In genomic region chr9:98101868-98102273, GRCh38 we compare ENCODE assay signal across 8 cellular contexts. TPM values are rescaled to one million over a fixed set of nuclear protein-coding genes. Genes with fewer than 3 reads are reported as not detected.
DNase-seq lines count a peak whose midpoint lies in the region; ATAC-seq, FAIRE-seq and TF ChIP-seq lines count a peak whose summit lies in the region.

No MANE protein-coding gene starts in this region.

- no peak overlapping the region for H3K4me3 Mint-ChIP-seq in nephron progenitor cell

- WGBS in thyroid gland, 2 donors: 19 to 29% methylated on average over 6 of the region's 6 CpGs

- H3K27me3 Mint-ChIP-seq in nephron progenitor cell (ENCODE audit: low read depth, poor library complexity): peaks cover 7% of the 10 kb centered on the region

- FAIRE-seq in keratinocyte (lab: Jason Lieb, UNC): peak; percentile 13

- H3K27ac ChIP-seq in keratinocyte (ENCODE audit: control insufficient read depth, insufficient read depth, low read length) (no peak overlapping the region), thyroid gland (peak overlapping the region in 1 of 3 donors; percentile 1)

- no peaks in the 10 kb centered on the region for H3K9me3 ChIP-seq in keratinocyte (ENCODE audit: control insufficient read depth, low read depth, low read length)
- H3K9me3 ChIP-seq in thyroid gland: no peaks in the 10 kb centered on the region

- H2AFZ ChIP-seq in keratinocyte (ENCODE audit: control insufficient read depth, low read length): no peak overlapping the region

- H3K27me3 ChIP-seq in keratinocyte (ENCODE audit: control insufficient read depth, extremely low read depth, insufficient read depth, low read length) (no peaks in the 10 kb centered on the region), thyroid gland (no peaks in the 10 kb centered on the region)

- intact Hi-C loops in thyroid gland (cut with DNase I): no loop called here

- H4K20me1 ChIP-seq in keratinocyte (ENCODE audit: control insufficient read depth, extremely low read depth, insufficient read depth, low read length): no peaks in the 10 kb centered on the region

- H3K9me1 ChIP-seq in keratinocyte (ENCODE audit: control insufficient read depth, extremely low read depth, insufficient read depth, low read length): peaks cover 2% of the 10 kb centered on the region

- dilution Hi-C loops in keratinocyte (cut with MboI; ENCODE audit: extremely low pct_ligation_motif_present, low sequenced_read_pairs): no loop called here

- peaks cover 8% of the 10 kb centered on the region for H3K4me1 Mint-ChIP-seq in nephron progenitor cell

- peaks cover 23% of the 10 kb centered on the region for H3K79me2 ChIP-seq in keratinocyte (ENCODE audit: control insufficient read depth, insufficient read depth, low read length)

- H3K36me3 ChIP-seq in keratinocyte (ENCODE audit: control insufficient read depth in 2 of 2, extremely low read depth in 1 of 2, insufficient read depth in 2 of 2, low read length in 2 of 2) (peaks cover 5 to 15% of the 10 kb centered on the region in 2 experiments), thyroid gland (no peaks in the 10 kb centered on the region)

- peaks cover 5% of the 10 kb centered on the region for H3K9me3 Mint-ChIP-seq in nephron progenitor cell

- H3K4me1 ChIP-seq in keratinocyte (ENCODE audit: control insufficient read depth, extremely low read depth, insufficient read depth, low read length): peaks cover 31% of the 10 kb centered on the region
- H3K4me1 ChIP-seq in thyroid gland: peaks cover 6 to 27% of the 10 kb centered on the region in 2 donors

- H3K27ac Mint-ChIP-seq in nephron progenitor cell: no peak overlapping the region

- TF ChIP-seq CTCF in keratinocyte (optimal IDR thresholded peaks at IDR 0.05 in 1 of 3, IDR thresholded peaks at IDR 0.05 in 1 of 3, conservative IDR thresholded peaks at IDR 0.05 in 1 of 3; ENCODE audit: extremely low read depth in 1 of 3, insufficient read depth in 2 of 3, low read length in 3 of 3): no peak
- TF ChIP-seq CTCF in thyroid gland (IDR thresholded peaks at IDR 0.05): no peak
- no peak for TF ChIP-seq CTCF in nephron progenitor cell (IDR thresholded peaks at IDR 0.05)

- no peaks in the 10 kb centered on the region for H3K36me3 Mint-ChIP-seq in nephron progenitor cell (ENCODE audit: low read depth)

- no peak overlapping the region for H3K4me3 ChIP-seq in keratinocyte (ENCODE audit: control insufficient read depth in 2 of 3, extremely low read depth in 1 of 3, insufficient read depth in 2 of 3, low read depth in 1 of 3, low read length in 3 of 3)
- no peak overlapping the region for H3K4me3 ChIP-seq in thyroid gland (replicated peaks in 1 of 3)

- H3K9ac ChIP-seq in keratinocyte (ENCODE audit: control insufficient read depth, extremely low read depth, insufficient read depth, low read length): no peak overlapping the region

- no peak overlapping the region for H3K4me2 ChIP-seq in keratinocyte (ENCODE audit: control insufficient read depth, extremely low read depth, insufficient read depth, low read depth, low read length)

- peak; percentile 89 for DNase-seq in MV-4-11 (lab: John Stamatoyannopoulos, UW)
- peak; percentile 72 for DNase-seq in activated CD4-positive, alpha-beta T cell treated with anti-CD3 and anti-CD28 coated beads, Interleukin-2, amount 50 U/mL, for 1 hour
- DNase-seq in keratinocyte (ENCODE audit: low read depth, low spot score): no peak
- DNase-seq in thyroid gland: peak; percentile 84 to 87
- no peak for DNase-seq in nucleus accumbens (lab: John Stamatoyannopoulos, UW)
- no peak for DNase-seq in nephron progenitor cell

- ATAC-seq in GM18498 (IDR thresholded peaks at IDR 0.05; ENCODE audit: unreplicated experiment) (peak; percentile 99), GM21825 (IDR thresholded peaks at IDR 0.05; ENCODE audit: unreplicated experiment) (peak; percentile 96)

- peak in 1 of 2 donors; percentile 17 for TF ChIP-seq POLR2A in thyroid gland (IDR thresholded peaks at IDR 0.05)

RNA-seq across cellular contexts. Expression of gene TRIM14, which starts 17.2 kb away (rescaled TPM):
- polyA plus RNA-seq in keratinocyte: 19.8 to 36.9 TPM (median 22.1 TPM) in 3 replicates
- 4.5 TPM for polyA plus RNA-seq in keratinocyte (2011; ENCODE audit: low read depth)
- polyA plus RNA-seq in keratinocyte (2011; cell fraction: cytosol; rRNA removed): 21.0 and 23.3 TPM in 2 replicates
- polyA plus RNA-seq in keratinocyte (2011; cell fraction: nucleus; rRNA removed): 23.3 and 24.6 TPM in 2 replicates
- 7.4 and 30.1 TPM in 2 replicates for polyA plus RNA-seq in keratinocyte (2012; ENCODE audit: low replicate concordance)
- polyA minus RNA-seq in keratinocyte: 18.0 to 38.9 TPM (median 21.8 TPM) in 3 replicates
- 18.8 TPM for polyA minus RNA-seq in keratinocyte (2011; cell fraction: cytosol; rRNA and poly(A)+ RNA removed)
- 9.7 and 14.8 TPM in 2 replicates for polyA minus RNA-seq in keratinocyte (2011; cell fraction: nucleus; rRNA and poly(A)+ RNA removed)
- total RNA-seq in thyroid gland: 1 to 10 TPM; 3.9 to 8.1 (median 5.2) TPM

RNA-seq across cellular contexts. Expression of gene NANS, which starts 45.3 kb away (rescaled TPM):
- polyA plus RNA-seq in keratinocyte: 47.7 to 73.8 TPM (median 63.1 TPM) in 3 replicates
- polyA plus RNA-seq in keratinocyte (2011; ENCODE audit: low read depth): 18.5 TPM
- polyA plus RNA-seq in keratinocyte (2011; cell fraction: cytosol; rRNA removed): 58.0 and 62.8 TPM in 2 replicates
- polyA plus RNA-seq in keratinocyte (2011; cell fraction: nucleus; rRNA removed): 41.0 and 45.2 TPM in 2 replicates
- polyA plus RNA-seq in keratinocyte (2012; ENCODE audit: low replicate concordance): 56.7 and 76.0 TPM in 2 replicates
- polyA minus RNA-seq in keratinocyte: 40.7 to 53.5 TPM (median 50.1 TPM) in 3 replicates
- polyA minus RNA-seq in keratinocyte (2011; cell fraction: cytosol; rRNA and poly(A)+ RNA removed): 30.1 TPM
- polyA minus RNA-seq in keratinocyte (2011; cell fraction: nucleus; rRNA and poly(A)+ RNA removed): 11.8 and 15.7 TPM in 2 replicates
- total RNA-seq in thyroid gland: 10 to 100 TPM; 28.5 to 68.8 (median 53.6) TPM

Comparison
In these comparisons a context has a peak if more than half of its experiments do, and no peak if none do; other contexts are left out.
1. DNase-seq: peak in MV-4-11 (single experiment), activated CD4-positive, alpha-beta T cell treated with anti-CD3 and anti-CD28 coated beads, Interleukin-2, amount 50 U/mL, for 1 hour (single experiment) and thyroid gland (2 of 2); none in keratinocyte (single experiment), nucleus accumbens (0 of 56) and nephron progenitor cell (single experiment).